In the genomic region with DNA sequence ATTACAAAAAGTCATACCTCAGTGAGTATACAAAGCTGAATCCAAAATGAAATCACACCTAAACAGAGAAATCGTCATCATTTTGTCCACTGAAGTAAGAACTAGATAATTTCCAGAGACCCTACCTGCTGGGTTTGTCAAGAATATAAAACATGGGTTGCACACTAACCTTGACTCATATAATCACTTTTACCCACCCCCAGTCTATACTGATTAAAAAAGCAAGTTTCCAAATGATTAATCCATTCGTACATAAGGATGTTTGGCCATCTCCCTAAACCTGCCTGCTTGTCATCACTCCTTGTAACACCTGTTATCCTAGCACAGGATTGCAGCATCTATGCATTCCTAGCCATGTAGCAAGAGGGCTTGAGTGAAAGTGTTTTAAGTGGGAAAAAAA, we compare ENCODE assay signal across 14 cellular contexts. TPM values are rescaled to one million over a fixed set of nuclear protein-coding genes. Genes with fewer than 3 reads are reported as not detected.
A peak's percentile ranks its signal among the peaks of the same experiment; 100 is the strongest.
DNase-seq lines count a peak whose midpoint lies in the region; ATAC-seq, FAIRE-seq and TF ChIP-seq lines count a peak whose summit lies in the region.
"Had no signal": no experiment of that assay in that cellular context is flagged by ENCODE, and none has a peak within 500 bp of the region (broad histone marks: within the 10 kb centered on the region; RNA-seq: fewer than 3 reads in every experiment).

No MANE protein-coding gene starts in this region.

- H3K4me3 ChIP-seq in GM23248 (no peak overlapping the region), pancreas (no peak overlapping the region)
- no peak overlapping the region for H3K4me3 ChIP-seq in naive thymus-derived CD4-positive, alpha-beta T cell (ENCODE audit: low read length)

- TF ChIP-seq POLR2A in erythroblast (IDR thresholded peaks at IDR 0.05; ENCODE audit: low read length) (no peak), GM12891 (IDR thresholded peaks at IDR 0.05; ENCODE audit: low read depth, low read length) (no peak)

- CTCF ChIA-PET in CD4-positive, alpha-beta T cell (lab: Charles Lee), result no interaction called here
- CTCF ChIA-PET in naive thymus-derived CD4-positive, alpha-beta T cell (lab: Charles Lee), result no interaction called here

- peaks cover 77% of the 10 kb centered on the region for H3K4me1 Mint-ChIP-seq in CD4-positive, alpha-beta T cell (ENCODE audit: low read depth)
- peaks cover 41% of the 10 kb centered on the region for H3K4me1 Mint-ChIP-seq in activated T-helper 2 cell treated with anti-CD3 and anti-CD28 coated beads, Interferon-gamma antibody, Interleukin-2, Interleukin-4, amounts not matched to agents 10 μg/mL and 5 μg/mL and 100 μg/mL, durations not matched to agents 14 hours and 24 hours and 36 hours (ENCODE audit: low read depth)
- H3K4me1 Mint-ChIP-seq in naive thymus-derived CD4-positive, alpha-beta T cell, result peaks cover 11 to 73% (median 57%) of the 10 kb centered on the region in 7 donors

- H3K4me3 Mint-ChIP-seq in CD4-positive, alpha-beta T cell, result peak overlapping the region; percentile 81
- H3K4me3 Mint-ChIP-seq in activated T-helper 2 cell treated with anti-CD3 and anti-CD28 coated beads, Interferon-gamma antibody, Interleukin-2, Interleukin-4, amounts not matched to agents 10 μg/mL and 5 μg/mL and 100 μg/mL, durations not matched to agents 14 hours and 24 hours and 36 hours (ENCODE audit: low read depth), result peak overlapping the region; percentile 90
- H3K4me3 Mint-ChIP-seq in naive thymus-derived CD4-positive, alpha-beta T cell, result peak overlapping the region in 9 of 10 donors; percentile 57 to 97 (median 96)

- peak overlapping the region; percentile 88 for H3K4me2 ChIP-seq in GM23248 (ENCODE audit: unreplicated experiment)

- H3F3A ChIP-seq in GM23248 (ENCODE audit: insufficient read depth), result 0 out of 2 replicates have a peak, but pooled peaks cover 5% of the 10 kb centered on the region

- DNase-seq in CD4-positive, alpha-beta T cell, result no peak
- DNase-seq in GM23248 (no peak), erythroblast (lab: John Stamatoyannopoulos, UW) (no peak), pancreas (no peak), GM12891 (ENCODE audit: insufficient read length, low spot score) (no peak)
- DNase-seq in activated T-helper 2 cell treated with anti-CD3 and anti-CD28 coated beads, Interferon-gamma antibody, Interleukin-2, Interleukin-4, amounts not matched to agents 10 μg/mL and 5 μg/mL and 100 μg/mL, durations not matched to agents 14 hours and 24 hours and 36 hours (ENCODE audit: low spot score), result no peak
- DNase-seq in naive thymus-derived CD4-positive, alpha-beta T cell, result no peak
- DNase-seq: EL; NCI-H1694 treated with DMSO at 0.1 percent for 48 hours; NCI-H526 treated with DMSO at 0.1 percent for 48 hours; stimulated activated naive CD4-positive, alpha-beta T cell treated with Interleukin-2 at 50 U/mL for 16 hours had no signal

- no peaks in the 10 kb centered on the region for H4K20me1 ChIP-seq in GM23248 (ENCODE audit: insufficient read depth)

- peaks cover 14% of the 10 kb centered on the region; the same call in 1 of the 2 replicates for H3K36me3 ChIP-seq in GM23248 (ENCODE audit: low read depth)
- H3K36me3 ChIP-seq in naive thymus-derived CD4-positive, alpha-beta T cell (ENCODE audit: control insufficient read depth in 2 of 3, insufficient read depth in 3 of 3, low read length in 3 of 3), result peaks cover 0 to 9% (median 3%) of the 10 kb centered on the region in 3 experiments
- H3K36me3 ChIP-seq in pancreas, result no peaks in the 10 kb centered on the region

- POLR2A ChIA-PET in CD4-positive, alpha-beta T cell (lab: Charles Lee), result no interaction called here
- POLR2A ChIA-PET in naive thymus-derived CD4-positive, alpha-beta T cell (lab: Charles Lee), result no interaction called here

- in situ Hi-C loops in GM23248 (cut with MboI), result no loop called here

- WGBS in GM23248 (ENCODE audit: low coverage in 1 of 2, low lambda C conversion rate in 2 of 2, missing lambda C conversion rate in 2 of 2), 2 experiments, result 86 to 95% methylated on average over 2 of the region's 2 CpGs
- WGBS in pancreas, 2 donors, result 34 to 38% methylated on average over 2 of the region's 2 CpGs

- H3K9me3 Mint-ChIP-seq in CD4-positive, alpha-beta T cell, result no peaks in the 10 kb centered on the region
- H3K9me3 Mint-ChIP-seq in activated T-helper 2 cell treated with anti-CD3 and anti-CD28 coated beads, Interferon-gamma antibody, Interleukin-2, Interleukin-4, amounts not matched to agents 10 μg/mL and 5 μg/mL and 100 μg/mL, durations not matched to agents 14 hours and 24 hours and 36 hours, result no peaks in the 10 kb centered on the region
- H3K9me3 Mint-ChIP-seq in naive thymus-derived CD4-positive, alpha-beta T cell, result no peaks in the 10 kb centered on the region

- no peaks in the 10 kb centered on the region for H3K27me3 Mint-ChIP-seq in CD4-positive, alpha-beta T cell
- no peaks in the 10 kb centered on the region for H3K27me3 Mint-ChIP-seq in activated T-helper 2 cell treated with anti-CD3 and anti-CD28 coated beads, Interferon-gamma antibody, Interleukin-2, Interleukin-4, amounts not matched to agents 10 μg/mL and 5 μg/mL and 100 μg/mL, durations not matched to agents 14 hours and 24 hours and 36 hours (ENCODE audit: low read depth)
- H3K27me3 Mint-ChIP-seq in naive thymus-derived CD4-positive, alpha-beta T cell, result no peaks in the 10 kb centered on the region

- no peaks in the 10 kb centered on the region for H3K9me2 ChIP-seq in GM23248 (ENCODE audit: insufficient read depth)

- H3K9ac ChIP-seq in GM23248, result no peak overlapping the region

- intact Hi-C loops in CD4-positive, alpha-beta T cell (cut with DNase I, micrococcal nuclease), result loop anchor here in 1 of 2 experiments (5.0 kb wide), 1 partner anchor 42 kb away; no protein-coding TSS in a partner anchor
- intact Hi-C loops in activated T-helper 2 cell treated with anti-CD3 and anti-CD28 coated beads, Interferon-gamma antibody, Interleukin-2, Interleukin-4, amounts not matched to agents 10 μg/mL and 5 μg/mL and 100 μg/mL, durations not matched to agents 14 hours and 24 hours and 36 hours (cut with micrococcal nuclease), result no loop called here
- intact Hi-C loops in naive thymus-derived CD4-positive, alpha-beta T cell (cut with micrococcal nuclease), result no loop called here
- intact Hi-C loops in pancreas (cut with DNase I), result no loop called here

- H3K79me2 ChIP-seq in GM23248 (ENCODE audit: insufficient read depth), result peaks cover 53% of the 10 kb centered on the region

- no peak overlapping the region for H3K27ac ChIP-seq in CD4-positive, alpha-beta T cell (ENCODE audit: low read depth, low read length)
- H3K27ac ChIP-seq in GM23248 (no peak overlapping the region), pancreas (no peak overlapping the region)
- H3K27ac ChIP-seq in naive thymus-derived CD4-positive, alpha-beta T cell (ENCODE audit: low read depth, low read length), result peak overlapping the region; percentile 13

- H3K27me3 ChIP-seq in CD4-positive, alpha-beta T cell (ENCODE audit: control insufficient read depth, insufficient read depth, low read length), result no peaks in the 10 kb centered on the region
- no peaks in the 10 kb centered on the region for H3K27me3 ChIP-seq in GM23248 (replicated peaks; ENCODE audit: insufficient read depth)
- no peaks in the 10 kb centered on the region for H3K27me3 ChIP-seq in naive thymus-derived CD4-positive, alpha-beta T cell (ENCODE audit: control insufficient read depth in 2 of 2, insufficient read depth in 2 of 2, low read length in 2 of 2)
- H3K27me3 ChIP-seq in pancreas, result peaks cover 0 to 7% (median 0%) of the 10 kb centered on the region in 4 donors

- FAIRE-seq in pancreas (lab: Jason Lieb, UNC), result no peak
- FAIRE-seq in GM12891 (lab: Jason Lieb, UNC), result no peak
- FAIRE-seq: GM19239 had no signal

- no peak for ATAC-seq in CD4-positive, alpha-beta T cell (ENCODE audit: poor library complexity)
- no peak for ATAC-seq in naive thymus-derived CD4-positive, alpha-beta T cell
- ATAC-seq in pancreas (no peak), HG02870 (IDR thresholded peaks at IDR 0.05; ENCODE audit: unreplicated experiment) (no peak)
- ATAC-seq: sciatic nerve had no signal

- H3K9me3 ChIP-seq in CD4-positive, alpha-beta T cell (ENCODE audit: control insufficient read depth, low read length), result no peaks in the 10 kb centered on the region
- H3K9me3 ChIP-seq in GM23248 (ENCODE audit: low read depth) (no peaks in the 10 kb centered on the region), pancreas (no peaks in the 10 kb centered on the region)
- no peaks in the 10 kb centered on the region for H3K9me3 ChIP-seq in naive thymus-derived CD4-positive, alpha-beta T cell (ENCODE audit: control insufficient read depth in 2 of 3, low read length in 3 of 3)

- peak overlapping the region; percentile 74 for H3K27ac Mint-ChIP-seq in CD4-positive, alpha-beta T cell
- peak overlapping the region; percentile 50 for H3K27ac Mint-ChIP-seq in activated T-helper 2 cell treated with anti-CD3 and anti-CD28 coated beads, Interferon-gamma antibody, Interleukin-2, Interleukin-4, amounts not matched to agents 10 μg/mL and 5 μg/mL and 100 μg/mL, durations not matched to agents 14 hours and 24 hours and 36 hours
- H3K27ac Mint-ChIP-seq in naive thymus-derived CD4-positive, alpha-beta T cell, result peak overlapping the region in 5 of 9 donors; percentile 13 to 95 (median 61)

- no peak overlapping the region for H2AFZ ChIP-seq in GM23248

- peaks cover 70% of the 10 kb centered on the region for H3K36me3 Mint-ChIP-seq in CD4-positive, alpha-beta T cell (ENCODE audit: low read depth)
- H3K36me3 Mint-ChIP-seq in activated T-helper 2 cell treated with anti-CD3 and anti-CD28 coated beads, Interferon-gamma antibody, Interleukin-2, Interleukin-4, amounts not matched to agents 10 μg/mL and 5 μg/mL and 100 μg/mL, durations not matched to agents 14 hours and 24 hours and 36 hours (ENCODE audit: low read depth), result peaks cover 48% of the 10 kb centered on the region
- H3K36me3 Mint-ChIP-seq in naive thymus-derived CD4-positive, alpha-beta T cell, result peaks cover 0 to 25% (median 6%) of the 10 kb centered on the region in 5 donors

- H3K4me1 ChIP-seq in GM23248 (ENCODE audit: insufficient read depth), result peaks cover 11% of the 10 kb centered on the region; the same call in 1 of the 2 replicates
- peaks cover 14 to 24% of the 10 kb centered on the region in 2 donors for H3K4me1 ChIP-seq in naive thymus-derived CD4-positive, alpha-beta T cell (ENCODE audit: control insufficient read depth in 2 of 2, insufficient read depth in 2 of 2, low read length in 2 of 2)
- H3K4me1 ChIP-seq in pancreas, result peaks cover 0 to 4% (median 0%) of the 10 kb centered on the region in 3 donors

- TF ChIP-seq CTCF in CD4-positive, alpha-beta T cell (IDR thresholded peaks at IDR 0.05), result no peak
- TF ChIP-seq CTCF in pancreas (IDR thresholded peaks at IDR 0.05), result no peak

RNA-seq across cellular contexts. Expression of gene RAP2C, which starts 4.7 kb away (rescaled TPM):
- total RNA-seq in CD4-positive, alpha-beta T cell, result 10 to 100 TPM; 51.9 to 52.0 TPM
- total RNA-seq in GM23248 (2014; rRNA removed; shearing (Covaris generic)), result 18.3 and 21.2 TPM in 2 replicates
- 15.2 and 15.7 TPM in 2 replicates for polyA plus RNA-seq in GM23248 (2016; fragmentation: Nextera tagmentation; extraction: Ambion mirVana)
- total RNA-seq in activated T-helper 2 cell treated with anti-CD3 and anti-CD28 coated beads, Interferon-gamma antibody, Interleukin-2, Interleukin-4, amounts not matched to agents 10 μg/mL and 5 μg/mL and 100 μg/mL, durations not matched to agents 14 hours and 24 hours and 36 hours, result 40.1 and 42.1 TPM in 2 replicates
- 10 to 100 TPM; 21.4 to 34.7 (median 30.3) TPM for total RNA-seq in naive thymus-derived CD4-positive, alpha-beta T cell
- polyA plus RNA-seq in naive thymus-derived CD4-positive, alpha-beta T cell, result 10 to 100 TPM; 11.7 to 13.3 TPM
- 10 to 100 TPM in 2 of 6 donors, 1 to 10 TPM in 4; 6.2 to 15.1 (median 8.3) TPM for total RNA-seq in pancreas
- 10 to 100 TPM in 1 of 2 donors, 1 to 10 TPM in 1; 7.7 to 10.6 TPM for polyA plus RNA-seq in pancreas
- 20.6 TPM for polyA plus RNA-seq in GM12891 (2012; ENCODE audit: low read depth, missing spikeins)
